In the genomic region with DNA sequence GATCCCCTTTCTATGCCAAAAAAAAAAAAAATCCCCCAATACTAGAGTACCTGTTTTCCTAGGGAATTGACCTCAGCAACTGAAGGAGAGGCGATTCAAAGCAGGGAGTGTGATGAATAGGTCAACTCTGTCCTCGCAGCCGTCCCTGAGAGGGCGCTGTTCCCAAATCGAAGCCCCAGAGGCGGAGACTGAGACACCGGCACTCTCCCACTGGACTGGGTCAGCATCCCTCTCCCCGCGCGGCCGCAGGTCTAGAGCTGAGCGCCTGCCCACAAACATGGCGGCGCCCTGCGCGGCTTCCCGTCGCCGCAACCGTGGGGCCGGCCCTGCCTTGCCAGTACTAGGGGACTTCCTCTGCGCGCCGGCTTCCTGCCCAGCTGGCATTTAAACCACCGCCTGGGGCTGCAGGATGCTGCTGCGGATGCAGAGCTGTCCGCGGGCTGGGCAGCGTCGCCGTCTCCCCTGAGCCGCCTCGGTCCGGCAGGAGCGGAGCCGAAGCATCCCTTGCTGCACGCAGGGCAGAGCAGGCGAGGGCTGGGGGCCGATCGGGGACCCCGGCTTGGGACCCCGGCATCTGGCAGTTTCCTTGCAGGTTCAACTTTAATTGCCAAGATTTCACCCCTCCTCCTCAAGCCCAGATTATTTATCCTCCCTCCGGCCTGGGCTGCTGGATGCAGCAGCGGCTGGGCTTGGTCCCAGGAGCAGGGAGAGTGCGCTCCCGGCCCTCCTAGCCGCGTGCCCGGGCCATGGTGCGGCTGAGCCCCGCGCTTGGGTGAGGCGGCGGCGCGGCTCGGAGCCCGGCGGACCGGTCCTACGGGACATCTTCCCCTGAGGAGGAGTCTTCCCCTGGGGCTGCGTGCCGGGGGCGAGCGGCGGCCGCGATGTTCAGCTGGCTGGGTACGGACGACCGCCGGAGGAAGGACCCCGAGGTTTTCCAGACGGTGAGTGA, we compare ENCODE assay signal across 8 cellular contexts. TPM values are rescaled to one million over a fixed set of nuclear protein-coding genes. Genes with fewer than 3 reads are reported as not detected.
DNase-seq lines count a peak whose midpoint lies in the region; ATAC-seq and TF ChIP-seq lines count a peak whose summit lies in the region.

Gene EHD3 (plus strand): TSS at position 412 of the 949 bp plus-strand sequence. CDS start 470 bp downstream, at position 882.

- peak within 1 kb of the TSS; percentile 78 to 83 (median 81) for H3K4me3 Mint-ChIP-seq in immature natural killer cell

- peak; percentile 98 for ATAC-seq in HG02885 (IDR thresholded peaks at IDR 0.05; ENCODE audit: poor library complexity, unreplicated experiment)

- in situ Hi-C loops in GM13976 (cut with MboI; ENCODE audit: low sequenced_read_pairs, unreplicated experiment) = no loop called here

- peaks cover 19 to 26% of the 10 kb centered on the region in 2 donors for H3K4me1 Mint-ChIP-seq in immature natural killer cell

- H3K27me3 Mint-ChIP-seq in immature natural killer cell (ENCODE audit: low read depth in 3 of 3) = peaks cover 2 to 4% (median 2%) of the 10 kb centered on the region in 3 donors

- DNase-seq in GM13976 (ENCODE audit: low spot score) (peak; percentile 86), NCI-H2029 treated with DMSO at 0.1 percent for 48 hours (lab: John Stamatoyannopoulos, UW) (peak; percentile 2), cardiac fibroblast (ENCODE audit: low read depth in 2 of 2) (peak; percentile 89 to 90), immature natural killer cell (peak; percentile 77 to 78 (median 77)), smooth muscle cell of the brain vasculature (ENCODE audit: low read depth, low spot score) (peak; percentile 79), NK-92 (lab: John Stamatoyannopoulos, UW; ENCODE audit: unreplicated experiment) (no peak)

- H3K27ac Mint-ChIP-seq in immature natural killer cell = peak within 1 kb of the TSS in 4 of 6 donors; percentile 1 to 73 (median 34)

- peak; percentile 46 for TF ChIP-seq CTCF in GM13976 (IDR thresholded peaks at IDR 0.05; ENCODE audit: borderline replicate concordance, control extremely low read depth, extremely low read depth, insufficient read depth, missing control alignments)
- peak; percentile 55 for TF ChIP-seq CTCF in WI38 (IDR thresholded peaks at IDR 0.05; ENCODE audit: low read depth, low read length)
- TF ChIP-seq CTCF in cardiac fibroblast (IDR thresholded peaks at IDR 0.05; ENCODE audit: low read depth, low read length) = peak; percentile 70

- peaks cover 0 to 3% (median 0%) of the 10 kb centered on the region in 3 donors for H3K36me3 Mint-ChIP-seq in immature natural killer cell

- H3K4me3 ChIP-seq in WI38 (ENCODE audit: low read depth, low read length) (peak within 1 kb of the TSS; percentile 73), cardiac fibroblast (replicated peaks in 1 of 2; ENCODE audit: low read depth in 2 of 2, low read length in 2 of 2) (peak within 1 kb of the TSS; percentile 67 to 72)

- no peaks in the 10 kb centered on the region for H3K9me3 Mint-ChIP-seq in immature natural killer cell

RNA-seq across cellular contexts. Expression of gene EHD3, which starts in this region (rescaled TPM):
- polyA plus RNA-seq in immature natural killer cell = 1 to 10 TPM; 3.6 to 4.9 (median 3.7) TPM
